ENCODE assay signal across 17 cellular contexts in genomic region chr13:44819762-44820161, GRCh38.
DNase-seq lines count a peak whose midpoint lies in the region; ATAC-seq and TF ChIP-seq lines count a peak whose summit lies in the region.
"Had no signal": no experiment of that assay in that cellular context is flagged by ENCODE, and none has a peak within 500 bp of the region (broad histone marks: within the 10 kb centered on the region; RNA-seq: fewer than 3 reads in every experiment).

No MANE protein-coding gene starts in this region.

- no peak overlapping the region for H3K14ac ChIP-seq in IMR-90 (replicated peaks; ENCODE audit: low read depth, low read length)

- H3K9me3 Mint-ChIP-seq in stimulated activated naive CD8-positive, alpha-beta T cell treated with anti-CD3 and anti-CD28 coated beads, Interleukin-15, Interleukin-2, amounts not matched to agents 100 ng/mL and 50 ng/mL, for 24 hours, result peaks cover 3% of the 10 kb centered on the region
- no peaks in the 10 kb centered on the region for H3K9me3 Mint-ChIP-seq in stimulated activated effector memory CD8-positive, alpha-beta T cell treated with anti-CD3 and anti-CD28 coated beads, Interleukin-12 subunit alpha, Interleukin-12 subunit beta, amount 100 ng/mL, for 72 hours
- H3K9me3 Mint-ChIP-seq: CD4-positive, alpha-beta T cell; GM23338 had no signal

- H2BK15ac ChIP-seq in IMR-90 (ENCODE audit: low read depth, low read length), result no peak overlapping the region

- no peak overlapping the region for H4K5ac ChIP-seq in IMR-90 (ENCODE audit: low read depth, low read length)

- peaks cover 22% of the 10 kb centered on the region for H3K4me1 ChIP-seq in IMR-90 (ENCODE audit: control insufficient read depth, insufficient read depth, low read length)
- H3K4me1 ChIP-seq in transverse colon, result no peaks in the 10 kb centered on the region
- H3K4me1 ChIP-seq: BE2C had no signal

- WGBS in IMR-90 (ENCODE audit: extremely low coverage in 2 of 2, insufficient read length in 1 of 2), 2 experiments, result no CpG with 5 or more reads among the region's 5 CpGs
- WGBS in transverse colon (ENCODE audit: low coverage in 1 of 2), 2 donors, result 59 to 75% methylated on average over 5 of the region's 5 CpGs

- H3K36me3 ChIP-seq in IMR-90 (ENCODE audit: control insufficient read depth, insufficient read depth, low read length) (no peaks in the 10 kb centered on the region), transverse colon (no peaks in the 10 kb centered on the region)
- H3K36me3 ChIP-seq: BE2C had no signal

- no peak for TF ChIP-seq CTCF in IMR-90 (conservative IDR thresholded peaks at IDR 0.05; ENCODE audit: low read depth, low read length)
- TF ChIP-seq CTCF in transverse colon (IDR thresholded peaks at IDR 0.05), result no peak

- peaks cover 11% of the 10 kb centered on the region for H3K27me3 Mint-ChIP-seq in stimulated activated naive CD8-positive, alpha-beta T cell treated with anti-CD3 and anti-CD28 coated beads, Interleukin-15, Interleukin-2, amounts not matched to agents 100 ng/mL and 50 ng/mL, for 24 hours
- H3K27me3 Mint-ChIP-seq: CD4-positive, alpha-beta T cell had no signal

- no peak overlapping the region for H3K4ac ChIP-seq in IMR-90 (ENCODE audit: low read depth, low read length)

- H3K27me3 ChIP-seq in IMR-90 (ENCODE audit: control insufficient read depth, insufficient read depth, low read length) (no peaks in the 10 kb centered on the region), transverse colon (no peaks in the 10 kb centered on the region)
- H3K27me3 ChIP-seq: BE2C had no signal

- H2BK5ac ChIP-seq in IMR-90 (ENCODE audit: low read depth, low read length, poor library complexity, severe bottlenecking), result peak overlapping the region; percentile 92

- H3K9me3 ChIP-seq in IMR-90 (ENCODE audit: control insufficient read depth, insufficient read depth, low read length) (no peaks in the 10 kb centered on the region), transverse colon (no peaks in the 10 kb centered on the region)
- H3K9me3 ChIP-seq: BE2C, Caco-2 had no signal

- H2AFZ ChIP-seq in IMR-90 (replicated peaks; ENCODE audit: low read length, poor library complexity), result no peak overlapping the region
- H2AFZ ChIP-seq: GM23338 had no signal

- no peak for TF ChIP-seq POLR2A in IMR-90 (IDR thresholded peaks at IDR 0.05; ENCODE audit: low read depth, low read length)
- TF ChIP-seq POLR2A in transverse colon (IDR thresholded peaks at IDR 0.05), result no peak

- H2BK20ac ChIP-seq in IMR-90 (ENCODE audit: low read depth, low read length), result 0 out of 2 replicates have a peak overlapping the region, but pooled peaks have one; percentile 7

- CTCF ChIA-PET in IMR-90 (lab: Yijun Ruan, JAX), result no interaction called here

- H3K36me3 Mint-ChIP-seq in stimulated activated naive CD8-positive, alpha-beta T cell treated with anti-CD3 and anti-CD28 coated beads, Interleukin-15, Interleukin-2, amounts not matched to agents 100 ng/mL and 50 ng/mL, for 24 hours (ENCODE audit: low read depth), result no peaks in the 10 kb centered on the region
- no peaks in the 10 kb centered on the region for H3K36me3 Mint-ChIP-seq in stimulated activated effector memory CD8-positive, alpha-beta T cell treated with anti-CD3 and anti-CD28 coated beads, Interleukin-12 subunit alpha, Interleukin-12 subunit beta, amount 100 ng/mL, for 72 hours

- H3K27ac ChIP-seq in IMR-90 (ENCODE audit: insufficient read depth, low read length), result no peak overlapping the region
- no peak overlapping the region for H3K27ac ChIP-seq in transverse colon

- peaks cover 29% of the 10 kb centered on the region for H3K9me1 ChIP-seq in IMR-90 (ENCODE audit: insufficient read depth, low read length)

- no peak overlapping the region for H3K4me3 Mint-ChIP-seq in stimulated activated naive CD8-positive, alpha-beta T cell treated with anti-CD3 and anti-CD28 coated beads, Interleukin-15, Interleukin-2, amounts not matched to agents 100 ng/mL and 50 ng/mL, for 24 hours
- no peak overlapping the region for H3K4me3 Mint-ChIP-seq in stimulated activated effector memory CD8-positive, alpha-beta T cell treated with anti-CD3 and anti-CD28 coated beads, Interleukin-12 subunit alpha, Interleukin-12 subunit beta, amount 100 ng/mL, for 72 hours
- H3K4me3 Mint-ChIP-seq: CD4-positive, alpha-beta T cell; GM23338 had no signal

- no peak overlapping the region for H3K4me3 ChIP-seq in IMR-90 (ENCODE audit: insufficient read depth, low read depth, low read length)
- H3K4me3 ChIP-seq in transverse colon, result no peak overlapping the region
- H3K4me3 ChIP-seq: GM23338, K562 had no signal

- H3K27ac Mint-ChIP-seq in stimulated activated naive CD8-positive, alpha-beta T cell treated with anti-CD3 and anti-CD28 coated beads, Interleukin-15, Interleukin-2, amounts not matched to agents 100 ng/mL and 50 ng/mL, for 24 hours, result peak overlapping the region; percentile 62
- H3K27ac Mint-ChIP-seq in stimulated activated effector memory CD8-positive, alpha-beta T cell treated with anti-CD3 and anti-CD28 coated beads, Interleukin-12 subunit alpha, Interleukin-12 subunit beta, amount 100 ng/mL, for 72 hours, result peak overlapping the region; percentile 11
- H3K27ac Mint-ChIP-seq: CD4-positive, alpha-beta T cell; GM23338 had no signal

- DNase-seq in stimulated activated naive CD8-positive, alpha-beta T cell treated with anti-CD3 and anti-CD28 coated beads, Interleukin-15, Interleukin-2, amounts not matched to agents 100 U/mL and 50 U/mL, for 24 hours, result no peak
- DNase-seq in IMR-90 (peak; percentile 88), fibroblast of peridontal ligament (ENCODE audit: extremely low read depth) (peak; percentile 64), 8988T (no peak), transverse colon (no peak)
- no peak for DNase-seq in stimulated activated effector memory CD8-positive, alpha-beta T cell treated with anti-CD3 and anti-CD28 coated beads, Interleukin-12 subunit alpha, Interleukin-12 subunit beta, amount 100 ng/mL, for 72 hours (ENCODE audit: low spot score in 2 of 2)
- DNase-seq: BE2C; CD4-positive, alpha-beta T cell; MV-4-11; NCI-H1694 treated with DMSO at 0.1 percent for 48 hours; NCI-H2107; NCI-H510A had no signal

- no peak overlapping the region for H2AK5ac ChIP-seq in IMR-90 (ENCODE audit: low read depth, low read length)

- peak; percentile 3; the same call in 1 of the 2 replicates for TF ChIP-seq RAD21 in IMR-90 (IDR thresholded peaks at IDR 0.05; ENCODE audit: low read length)

- intact Hi-C loops in IMR-90 (cut with micrococcal nuclease), result loop anchor here (5.0 to 10.0 kb wide), 5 partner anchors 97 to 335 kb away; partner anchors contain the start of gene TSC22D1
- intact Hi-C loops in transverse colon (cut with DNase I; ENCODE audit: low total_unique reads), result no loop called here

- H4K20me1 ChIP-seq in IMR-90 (ENCODE audit: insufficient read depth, low read length), result no peaks in the 10 kb centered on the region

- H3K4me2 ChIP-seq in IMR-90 (ENCODE audit: low read depth, low read length), result no peak overlapping the region; the same call in 1 of the 2 replicates
- H3K4me2 ChIP-seq: GM23338 had no signal

- ATAC-seq in stimulated activated naive CD8-positive, alpha-beta T cell treated with anti-CD3 and anti-CD28 coated beads, Interleukin-15, Interleukin-2, amounts not matched to agents 100 U/mL and 50 U/mL, for 24 hours, result no peak
- ATAC-seq in IMR-90 (ENCODE audit: low read depth) (peak; percentile 70), HG03520 (IDR thresholded peaks at IDR 0.05; ENCODE audit: unreplicated experiment) (no peak)
- no peak for ATAC-seq in stimulated activated effector memory CD8-positive, alpha-beta T cell treated with anti-CD3 and anti-CD28 coated beads, Interleukin-12 subunit alpha, Interleukin-12 subunit beta, amount 100 ng/mL, for 72 hours
- ATAC-seq: GM23338, K562 had no signal

- no peak overlapping the region for H3K9ac ChIP-seq in IMR-90 (ENCODE audit: low read depth, low read length)

- H2AK9ac ChIP-seq in IMR-90 (replicated peaks; ENCODE audit: low read depth, low read length, poor library complexity), result no peak overlapping the region

- H3K23ac ChIP-seq in IMR-90 (ENCODE audit: low read depth, low read length), result no peak overlapping the region

- H2BK120ac ChIP-seq in IMR-90 (ENCODE audit: low read depth, low read length), result peak overlapping the region; percentile 81; the same call in 1 of the 2 replicates

- dilution Hi-C loops in IMR-90 (cut with HindIII; ENCODE audit: low sequenced_read_pairs, unreplicated experiment), result no loop called here

- 0 out of 4 replicates have a peak, but pooled peaks cover 0 to 6% of the 10 kb centered on the region in 2 experiments for H3K79me1 ChIP-seq in IMR-90 (ENCODE audit: low read depth in 1 of 2, low read length in 2 of 2)

- no TSS peak for BruUV-seq in IMR-90 (replicated peaks; lab: Mats Ljungman, UMichigan)

- H4K91ac ChIP-seq in IMR-90 (ENCODE audit: insufficient read depth, low read depth, low read length), result no peak overlapping the region

- POLR2A ChIA-PET in IMR-90 (lab: Charles Lee; ENCODE audit: unreplicated experiment), result no interaction called here

- H3K18ac ChIP-seq in IMR-90 (ENCODE audit: low read depth, low read length), result no peak overlapping the region; the same call in 1 of the 2 replicates

- no peak overlapping the region for H4K8ac ChIP-seq in IMR-90 (ENCODE audit: low read depth in 2 of 2, low read length in 2 of 2)

- H3K56ac ChIP-seq in IMR-90 (ENCODE audit: extremely low read depth, insufficient read depth, low read length), result no peak overlapping the region

- peaks cover 25% of the 10 kb centered on the region for H3K4me1 Mint-ChIP-seq in stimulated activated naive CD8-positive, alpha-beta T cell treated with anti-CD3 and anti-CD28 coated beads, Interleukin-15, Interleukin-2, amounts not matched to agents 100 ng/mL and 50 ng/mL, for 24 hours (ENCODE audit: low read depth)
- peaks cover 25% of the 10 kb centered on the region for H3K4me1 Mint-ChIP-seq in stimulated activated effector memory CD8-positive, alpha-beta T cell treated with anti-CD3 and anti-CD28 coated beads, Interleukin-12 subunit alpha, Interleukin-12 subunit beta, amount 100 ng/mL, for 72 hours

- in situ Hi-C loops in IMR-90 (cut with MboI; ENCODE audit: low sequenced_read_pairs), result no loop called here
- in situ Hi-C loops in transverse colon (cut with MboI; ENCODE audit: low pct_ligation_motif_present in 1 of 4, low pct_unique_long_range_greater_than_20kb in 1 of 4, low sequenced_read_pairs in 3 of 4), result no loop called here

- no peak for TF ChIP-seq EP300 in transverse colon (IDR thresholded peaks at IDR 0.05; ENCODE audit: low read depth)

TF ChIP-seq in IMR-90, 13 proteins besides CTCF, POLR2A, EP300 and RAD21:
- TF ChIP-seq RCOR1 (IDR thresholded peaks at IDR 0.05; ENCODE audit: insufficient replicate concordance, low read length), result no peak
- TF ChIP-seq BHLHE40 (IDR thresholded peaks at IDR 0.05; ENCODE audit: low read depth, low read length), result peak; percentile 28; the same call in 1 of the 2 replicates

Comparison
In these comparisons a context has a peak if more than half of its experiments do, and no peak if none do; other contexts are left out.
1. DNase-seq: peak in IMR-90 (single experiment) and fibroblast of peridontal ligament (single experiment); none in stimulated activated naive CD8-positive, alpha-beta T cell treated with anti-CD3 and anti-CD28 coated beads, Interleukin-15, Interleukin-2, amounts not matched to agents 100 U/mL and 50 U/mL, for 24 hours (single experiment), stimulated activated effector memory CD8-positive, alpha-beta T cell treated with anti-CD3 and anti-CD28 coated beads, Interleukin-12 subunit alpha, Interleukin-12 subunit beta, amount 100 ng/mL, for 72 hours (0 of 2), 8988T (single experiment) and transverse colon (single experiment).